8 cellular contexts compared by ENCODE assay signal in genomic region chr10:97335188-97335619, GRCh38. TPM values are rescaled to one million over a fixed set of nuclear protein-coding genes. Genes with fewer than 3 reads are reported as not detected.
A peak's percentile ranks its signal among the peaks of the same experiment; 100 is the strongest.
DNase-seq lines count a peak whose midpoint lies in the region; ATAC-seq, FAIRE-seq and TF ChIP-seq lines count a peak whose summit lies in the region.

No MANE protein-coding gene starts in this region.

- peak overlapping the region; percentile 82 for H3K4me3 Mint-ChIP-seq in CD8-positive, alpha-beta T cell
- peak overlapping the region; percentile 69 for H3K4me3 Mint-ChIP-seq in endothelial cell (ENCODE audit: unreplicated experiment)

- no peak for ATAC-seq in CD8-positive, alpha-beta T cell
- ATAC-seq in pancreas: no peak
- no peak for ATAC-seq in GM21786 (IDR thresholded peaks at IDR 0.05; ENCODE audit: unreplicated experiment)
- ATAC-seq in HG03442 (IDR thresholded peaks at IDR 0.05; ENCODE audit: unreplicated experiment): no peak

- peaks cover 30% of the 10 kb centered on the region for H3K4me1 ChIP-seq in CD8-positive, alpha-beta T cell (ENCODE audit: insufficient read depth, low read length)
- peaks cover 11 to 30% (median 21%) of the 10 kb centered on the region in 3 donors for H3K4me1 ChIP-seq in pancreas

- H3K9me3 Mint-ChIP-seq in CD8-positive, alpha-beta T cell: no peaks in the 10 kb centered on the region
- no peaks in the 10 kb centered on the region for H3K9me3 Mint-ChIP-seq in endothelial cell (ENCODE audit: unreplicated experiment)

- WGBS in pancreas, 2 donors: 12 to 15% methylated on average over 25 of the region's 25 CpGs

- no peak for TF ChIP-seq CTCF in CD8-positive, alpha-beta T cell (IDR thresholded peaks at IDR 0.05)
- TF ChIP-seq CTCF in endothelial cell (IDR thresholded peaks at IDR 0.05; ENCODE audit: unreplicated experiment): no peak
- TF ChIP-seq CTCF in pancreas (IDR thresholded peaks at IDR 0.05): no peak

- POLR2A ChIA-PET in CD8-positive, alpha-beta T cell (lab: Charles Lee): interaction anchor here (0.9 to 8.7 kb wide), 2 partner anchors 11 to 16 kb away, joined by 3 to 130 read pairs; partner anchors contain the start of gene FRAT1

- CTCF ChIA-PET in CD8-positive, alpha-beta T cell (lab: Charles Lee): interaction anchor here (1.2 kb wide), 1 partner anchor 66 kb away, joined by 3 read pairs; the partner anchor contains the start of gene RRP12

- peaks cover 35% of the 10 kb centered on the region for H3K4me1 Mint-ChIP-seq in CD8-positive, alpha-beta T cell (ENCODE audit: low read depth)
- H3K4me1 Mint-ChIP-seq in endothelial cell (ENCODE audit: unreplicated experiment): peaks cover 35% of the 10 kb centered on the region

- FAIRE-seq in pancreas (lab: Jason Lieb, UNC): no peak

- no peaks in the 10 kb centered on the region for H3K27me3 Mint-ChIP-seq in CD8-positive, alpha-beta T cell (ENCODE audit: low read depth)
- peaks cover 14% of the 10 kb centered on the region for H3K27me3 Mint-ChIP-seq in endothelial cell (ENCODE audit: unreplicated experiment)

- H3K36me3 ChIP-seq in CD8-positive, alpha-beta T cell (ENCODE audit: insufficient read depth, low read length): no peaks in the 10 kb centered on the region
- H3K36me3 ChIP-seq in MG63 (peaks cover 9% of the 10 kb centered on the region), pancreas (no peaks in the 10 kb centered on the region)

- intact Hi-C loops in CD8-positive, alpha-beta T cell (cut with DNase I, micrococcal nuclease): loop anchor here (2.0 to 10.0 kb wide), 3 partner anchors 67 to 306 kb away; partner anchors contain the start of genes MORN4 (in 1 of the 2), PI4K2A (in 1 of the 2) and RRP12 (in 1 of the 2)
- intact Hi-C loops in pancreas (cut with DNase I): loop anchor here in 1 of 3 donors (10.0 kb wide), 1 partner anchor 50 kb away; no protein-coding TSS in a partner anchor

- H3K27me3 ChIP-seq in CD8-positive, alpha-beta T cell (ENCODE audit: insufficient read depth, low read length): no peaks in the 10 kb centered on the region
- peaks cover 6% of the 10 kb centered on the region for H3K27me3 ChIP-seq in MG63
- H3K27me3 ChIP-seq in pancreas: no peaks in the 10 kb centered on the region

- H3K4me3 ChIP-seq in CD8-positive, alpha-beta T cell (ENCODE audit: low read depth, low read length): peak overlapping the region; percentile 92
- H3K4me3 ChIP-seq in MG63 (peak overlapping the region; percentile 78), pancreas (peak overlapping the region in 3 of 4 donors; percentile 73 to 83 (median 82))

- peak overlapping the region; percentile 96 for H3K27ac Mint-ChIP-seq in CD8-positive, alpha-beta T cell
- H3K27ac Mint-ChIP-seq in endothelial cell (ENCODE audit: unreplicated experiment): peak overlapping the region; percentile 70

- peak overlapping the region; percentile 99 for H3K27ac ChIP-seq in CD8-positive, alpha-beta T cell (ENCODE audit: low read depth, low read length)
- H3K27ac ChIP-seq in pancreas: peak overlapping the region; percentile 79 to 96 (median 90)

- no peaks in the 10 kb centered on the region for H3K9me3 ChIP-seq in CD8-positive, alpha-beta T cell (ENCODE audit: low read length)
- H3K9me3 ChIP-seq in MG63 (no peaks in the 10 kb centered on the region), pancreas (no peaks in the 10 kb centered on the region)

- DNase-seq in CD8-positive, alpha-beta T cell: no peak
- DNase-seq in MG63 (no peak), endothelial cell (ENCODE audit: low spot score) (no peak), pancreas (peak in 5 of 6 donors; percentile 26 to 76 (median 50)), cerebellar nuclear complex (lab: John Stamatoyannopoulos, UW) (no peak)
- no peak for DNase-seq in stimulated activated CD4-positive, alpha-beta T cell treated with anti-CD3 and anti-CD28 coated beads, Interleukin-4, amount 100 ng/mL, for 24 hours

- peaks cover 13% of the 10 kb centered on the region for H3K36me3 Mint-ChIP-seq in CD8-positive, alpha-beta T cell
- peaks cover 13% of the 10 kb centered on the region for H3K36me3 Mint-ChIP-seq in endothelial cell (ENCODE audit: low read depth, unreplicated experiment)

RNA-seq across cellular contexts. Expression of gene FRAT2, which starts 0.7 kb away (rescaled TPM):
- total RNA-seq in CD8-positive, alpha-beta T cell: 10 to 100 TPM; 20.8 to 22.3 TPM
- total RNA-seq in MG63 (2014; rRNA removed; shearing (Covaris generic); ENCODE audit: low replicate concordance): 4.7 and 15.4 TPM in 2 replicates
- total RNA-seq in endothelial cell (ENCODE audit: unreplicated experiment) (25.6 TPM), pancreas (10 to 100 TPM in 2 of 6 donors, 1 to 10 TPM in 4; 8.7 to 15.0 (median 9.9) TPM)
- 1 to 10 TPM; 4.3 to 5.5 TPM for polyA plus RNA-seq in pancreas

RNA-seq across cellular contexts. Expression of gene FRAT1, which starts 16.1 kb away (rescaled TPM):
- 10 to 100 TPM; 39.6 to 40.2 TPM for total RNA-seq in CD8-positive, alpha-beta T cell
- 3.8 and 5.9 TPM in 2 replicates for total RNA-seq in MG63 (2014; rRNA removed; shearing (Covaris generic); ENCODE audit: low replicate concordance)
- total RNA-seq in endothelial cell (ENCODE audit: unreplicated experiment) (8.0 TPM), pancreas (1 to 10 TPM; 2.6 to 5.2 (median 3.4) TPM)
- polyA plus RNA-seq in pancreas: 1 to 10 TPM; 1.6 to 1.7 TPM

RNA-seq across cellular contexts. Expression of gene ARHGAP19, which starts 42.8 kb away (rescaled TPM):
- total RNA-seq in CD8-positive, alpha-beta T cell: 1 to 10 TPM; 5.7 to 6.4 TPM
- total RNA-seq in MG63 (2014; rRNA removed; shearing (Covaris generic); ENCODE audit: low replicate concordance): 1.7 and 3.2 TPM in 2 replicates
- total RNA-seq in endothelial cell (ENCODE audit: unreplicated experiment) (19.8 TPM), pancreas (1 to 10 TPM; 1.3 to 4.8 (median 2.8) TPM)
- polyA plus RNA-seq in pancreas: 1 to 10 TPM; 1.1 to 2.3 TPM

Comparison
In these comparisons a context has a peak if more than half of its experiments do, and no peak if none do; other contexts are left out.
1. DNase-seq: peak in pancreas (5 of 6); none in CD8-positive, alpha-beta T cell (0 of 7), MG63 (single experiment), endothelial cell (single experiment), cerebellar nuclear complex (0 of 2) and stimulated activated CD4-positive, alpha-beta T cell treated with anti-CD3 and anti-CD28 coated beads, Interleukin-4, amount 100 ng/mL, for 24 hours (single experiment).
2. Peak in every context shown above with its lines, with median percentiles within 50 percentile points of each other: H3K4me3 ChIP-seq.